15 cellular contexts compared by ENCODE assay signal in the genomic region with DNA sequence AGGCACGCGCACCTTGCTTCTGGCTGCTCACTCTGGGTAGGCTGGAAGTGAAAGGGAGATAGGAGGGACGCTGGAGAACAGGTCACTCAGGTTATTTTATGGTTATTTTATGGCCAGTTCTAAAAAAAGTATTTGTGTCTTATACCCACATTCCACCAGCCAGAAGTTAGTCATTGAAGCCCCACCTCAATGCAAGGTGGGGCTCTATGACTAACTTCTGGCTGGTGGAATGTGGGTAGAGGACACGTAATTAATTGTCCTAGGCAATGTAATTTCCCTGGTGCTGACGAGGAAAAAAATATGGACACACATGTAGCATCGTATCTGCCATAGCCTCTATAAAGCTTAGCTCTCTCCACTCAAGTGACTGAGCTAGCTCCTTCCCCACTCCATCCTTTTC.
"Had no signal": no experiment of that assay in that cellular context is flagged by ENCODE, and none has a peak within 500 bp of the region (broad histone marks: within the 10 kb centered on the region; RNA-seq: fewer than 3 reads in every experiment).

No MANE protein-coding gene starts in this region.

- H3K27me3 Mint-ChIP-seq: activated CD4-positive, alpha-beta memory T cell treated with anti-CD3 and anti-CD28 coated beads for 36 hours; naive thymus-derived CD8-positive, alpha-beta T cell had no signal

- H3K4me3 ChIP-seq: ascending aorta, cardiac muscle cell, gastroesophageal sphincter, right atrium auricular region, tibial artery had no signal

- H3K27ac Mint-ChIP-seq: activated CD4-positive, alpha-beta memory T cell treated with anti-CD3 and anti-CD28 coated beads for 36 hours; activated T-cell treated with anti-CD3 and anti-CD28 coated beads, Interleukin-2, amount 50 U/mL, for 72 hours; naive thymus-derived CD8-positive, alpha-beta T cell; stimulated activated effector memory CD8-positive, alpha-beta T cell treated with anti-CD3 and anti-CD28 coated beads, Interleukin-12 subunit alpha, Interleukin-12 subunit beta, amount 100 ng/mL, for 72 hours had no signal

- H3K36me3 ChIP-seq: ascending aorta, cardiac muscle cell, gastroesophageal sphincter, right atrium auricular region, tibial artery had no signal

- H3K27me3 ChIP-seq: ascending aorta, cardiac muscle cell, gastroesophageal sphincter, right atrium auricular region, tibial artery had no signal

- H3K36me3 Mint-ChIP-seq: activated CD4-positive, alpha-beta memory T cell treated with anti-CD3 and anti-CD28 coated beads for 36 hours; naive thymus-derived CD8-positive, alpha-beta T cell; stimulated activated effector memory CD8-positive, alpha-beta T cell treated with anti-CD3 and anti-CD28 coated beads, Interleukin-12 subunit alpha, Interleukin-12 subunit beta, amount 100 ng/mL, for 72 hours had no signal

- H3K9me3 ChIP-seq: gastroesophageal sphincter, right atrium auricular region, tibial artery had no signal

- H3K4me1 ChIP-seq: ascending aorta, right atrium auricular region had no signal

- H3K9me3 Mint-ChIP-seq: activated CD4-positive, alpha-beta memory T cell treated with anti-CD3 and anti-CD28 coated beads for 36 hours; activated T-cell treated with anti-CD3 and anti-CD28 coated beads, Interleukin-2, amount 50 U/mL, for 72 hours; stimulated activated effector memory CD8-positive, alpha-beta T cell treated with anti-CD3 and anti-CD28 coated beads, Interleukin-12 subunit alpha, Interleukin-12 subunit beta, amount 100 ng/mL, for 72 hours had no signal

- H3K4me1 Mint-ChIP-seq: naive thymus-derived CD8-positive, alpha-beta T cell; stimulated activated effector memory CD8-positive, alpha-beta T cell treated with anti-CD3 and anti-CD28 coated beads, Interleukin-12 subunit alpha, Interleukin-12 subunit beta, amount 100 ng/mL, for 72 hours had no signal

- DNase-seq: activated CD4-positive, alpha-beta memory T cell treated with anti-CD3 and anti-CD28 coated beads for 36 hours; activated CD4-positive, CD25-positive, alpha-beta regulatory T cell treated with anti-CD3 and anti-CD28 coated beads, Interleukin-2, amount 50 U/mL, for 72 hours; activated CD8-positive, alpha-beta memory T cell treated with anti-CD3 and anti-CD28 coated beads, Interleukin-2, amount 50 U/mL, for 4 hours; activated gamma-delta T cell treated with Interleukin-2 at 50 U/mL for 16 hours; activated T-cell treated with anti-CD3 and anti-CD28 coated beads, Interleukin-2, amount 50 U/mL, for 72 hours; left cardiac atrium; naive thymus-derived CD8-positive, alpha-beta T cell; posterior cingulate gyrus; small intestine; tibial artery had no signal

- H3K4me3 Mint-ChIP-seq: activated CD4-positive, alpha-beta memory T cell treated with anti-CD3 and anti-CD28 coated beads for 36 hours; activated T-cell treated with anti-CD3 and anti-CD28 coated beads, Interleukin-2, amount 50 U/mL, for 72 hours; naive thymus-derived CD8-positive, alpha-beta T cell; stimulated activated effector memory CD8-positive, alpha-beta T cell treated with anti-CD3 and anti-CD28 coated beads, Interleukin-12 subunit alpha, Interleukin-12 subunit beta, amount 100 ng/mL, for 72 hours had no signal

- H3K27ac ChIP-seq: ascending aorta, cardiac muscle cell, gastroesophageal sphincter, right atrium auricular region, tibial artery had no signal
